ENCODE assay signal across 15 cellular contexts in genomic region chr11:70128435-70128906, GRCh38. TPM values are rescaled to one million over a fixed set of nuclear protein-coding genes. Genes with fewer than 3 reads are reported as not detected.
DNase-seq lines count a peak whose midpoint lies in the region; ATAC-seq, FAIRE-seq and TF ChIP-seq lines count a peak whose summit lies in the region.
"Had no signal": no experiment of that assay in that cellular context is flagged by ENCODE, and none has a peak within 500 bp of the region (broad histone marks: within the 10 kb centered on the region; RNA-seq: fewer than 3 reads in every experiment).

No MANE protein-coding gene starts in this region.

- H3K27me3 Mint-ChIP-seq in stimulated activated naive CD8-positive, alpha-beta T cell treated with anti-CD3 and anti-CD28 coated beads, Interleukin-15, amount 100 ng/mL, for 72 hours: peaks cover 8% of the 10 kb centered on the region

- no TSS peak for BruUV-seq in endothelial cell of umbilical vein (replicated peaks; lab: Mats Ljungman, UMichigan)

- 0 out of 2 replicates have a peak, but pooled peaks cover under 1% of the 10 kb centered on the region for H3K27me3 ChIP-seq in GM23248 (replicated peaks; ENCODE audit: insufficient read depth)
- H3K27me3 ChIP-seq in NT2/D1 (ENCODE audit: insufficient read depth, insufficient read length): no peaks in the 10 kb centered on the region
- H3K27me3 ChIP-seq in endothelial cell of umbilical vein (ENCODE audit: control insufficient read depth in 2 of 2, insufficient read depth in 2 of 2, low read length in 2 of 2): no peaks in the 10 kb centered on the region

- no peak overlapping the region for H3K4me3 Mint-ChIP-seq in stimulated activated naive CD8-positive, alpha-beta T cell treated with anti-CD3 and anti-CD28 coated beads, Interleukin-15, amount 100 ng/mL, for 72 hours
- H3K4me3 Mint-ChIP-seq: natural killer cell had no signal

- TF ChIP-seq CTCF in endothelial cell of umbilical vein (IDR thresholded peaks at IDR 0.05; ENCODE audit: extremely low read depth in 1 of 2, insufficient read depth in 1 of 2, low read depth in 1 of 2, low read length in 2 of 2): peak in 1 of 2 donors; percentile 24

- no peaks in the 10 kb centered on the region for H3K9me2 ChIP-seq in GM23248 (ENCODE audit: insufficient read depth)

- no peaks in the 10 kb centered on the region for H3F3A ChIP-seq in GM23248 (ENCODE audit: insufficient read depth)

- H3K79me2 ChIP-seq in GM23248 (ENCODE audit: insufficient read depth): no peaks in the 10 kb centered on the region
- H3K79me2 ChIP-seq in endothelial cell of umbilical vein (ENCODE audit: control insufficient read depth, insufficient read depth, low read length): no peaks in the 10 kb centered on the region

- FAIRE-seq in endothelial cell of umbilical vein (lab: Jason Lieb, UNC): peak; percentile 90

- no peaks in the 10 kb centered on the region for H4K20me1 ChIP-seq in GM23248 (ENCODE audit: insufficient read depth)
- no peaks in the 10 kb centered on the region for H4K20me1 ChIP-seq in endothelial cell of umbilical vein (replicated peaks; ENCODE audit: control insufficient read depth, extremely low read depth, insufficient read depth, low read length)

- no peak overlapping the region for H2AFZ ChIP-seq in GM23248
- H2AFZ ChIP-seq in endothelial cell of umbilical vein (ENCODE audit: low read depth, low read length): peak overlapping the region; percentile 25

- peaks cover 7% of the 10 kb centered on the region for H3K4me1 ChIP-seq in GM23248 (ENCODE audit: insufficient read depth)
- H3K4me1 ChIP-seq in NT2/D1 (ENCODE audit: insufficient read depth, insufficient read length): peaks cover 15% of the 10 kb centered on the region
- peaks cover 12% of the 10 kb centered on the region for H3K4me1 ChIP-seq in endothelial cell of umbilical vein (ENCODE audit: control insufficient read depth, extremely low read depth, insufficient read depth, low read length)

- H3K4me3 ChIP-seq in GM23248: no peak overlapping the region
- H3K4me3 ChIP-seq in NT2/D1 (ENCODE audit: insufficient read length, low read depth): no peak overlapping the region
- H3K4me3 ChIP-seq in endothelial cell of umbilical vein (replicated peaks in 1 of 3; ENCODE audit: insufficient read depth in 1 of 3, low read depth in 1 of 3, low read length in 3 of 3): no peak overlapping the region

- in situ Hi-C loops in GM23248 (cut with MboI): no loop called here

- CTCF ChIA-PET in endothelial cell of umbilical vein (lab: Charles Lee): interaction anchor here (1.0 to 1.9 kb wide), 6 partner anchors 13 to 213 kb away, joined by 3 to 7 read pairs (median 4); no protein-coding TSS in a partner anchor

- H3K9me1 ChIP-seq in endothelial cell of umbilical vein (replicated peaks; ENCODE audit: control insufficient read depth, extremely low read depth, insufficient read depth, low read length): no peaks in the 10 kb centered on the region

- no peaks in the 10 kb centered on the region for H3K9me3 Mint-ChIP-seq in stimulated activated naive CD8-positive, alpha-beta T cell treated with anti-CD3 and anti-CD28 coated beads, Interleukin-15, amount 100 ng/mL, for 72 hours
- H3K9me3 Mint-ChIP-seq: activated naive CD4-positive, alpha-beta T cell treated with anti-CD3 and anti-CD28 coated beads, Interleukin-2, amount 50 U/mL, for 72 hours; natural killer cell had no signal

- POLR2A ChIA-PET in endothelial cell of umbilical vein (lab: Charles Lee): interaction anchor here (0.6 kb wide), 1 partner anchor 9 kb away, joined by 7 read pairs; no protein-coding TSS in a partner anchor

- 61 to 62% methylated on average over 14 of the region's 14 CpGs for WGBS in GM23248 (ENCODE audit: low coverage in 1 of 2, low lambda C conversion rate in 2 of 2, missing lambda C conversion rate in 2 of 2), 2 experiments

- H3K9ac ChIP-seq in GM23248: no peak overlapping the region
- H3K9ac ChIP-seq in NT2/D1 (ENCODE audit: insufficient read length, low read depth): peak overlapping the region; percentile 61
- no peak overlapping the region for H3K9ac ChIP-seq in endothelial cell of umbilical vein (replicated peaks; ENCODE audit: extremely low read depth, insufficient read depth, low read length)

- intact Hi-C loops in endothelial cell of umbilical vein (cut with micrococcal nuclease): loop anchor here (1.0 kb wide), 1 partner anchor 209 kb away; no protein-coding TSS in a partner anchor

- no peaks in the 10 kb centered on the region for H3K4me1 Mint-ChIP-seq in stimulated activated naive CD8-positive, alpha-beta T cell treated with anti-CD3 and anti-CD28 coated beads, Interleukin-15, amount 100 ng/mL, for 72 hours
- H3K4me1 Mint-ChIP-seq: natural killer cell had no signal

- no peaks in the 10 kb centered on the region for H3K9me3 ChIP-seq in GM23248 (ENCODE audit: low read depth)
- H3K9me3 ChIP-seq in NT2/D1 (ENCODE audit: insufficient read depth, low read length): no peaks in the 10 kb centered on the region
- H3K9me3 ChIP-seq in endothelial cell of umbilical vein (replicated peaks; ENCODE audit: control insufficient read depth, insufficient read depth, low read length): no peaks in the 10 kb centered on the region

- H3K27ac ChIP-seq in GM23248 (no peak overlapping the region), endothelial cell of umbilical vein (ENCODE audit: insufficient read depth, low read depth, low read length) (no peak overlapping the region)

- DNase-seq in GM23248: peak; percentile 66
- peak; percentile 48 for DNase-seq in NT2/D1 (ENCODE audit: low read depth, low spot score)
- peak; percentile 52 for DNase-seq in endothelial cell of umbilical vein (ENCODE audit: low read depth, low spot score)
- peak; percentile 46 for DNase-seq in smooth muscle cell of the brain vasculature (ENCODE audit: low read depth, low spot score)
- DNase-seq in stimulated activated naive CD8-positive, alpha-beta T cell treated with anti-CD3 and anti-CD28 coated beads, Interleukin-15, amount 100 ng/mL, for 72 hours: no peak
- DNase-seq: GDM1; HCEC 1CT; natural killer cell; NCI-H2081; Right ventricle myocardium superior; stimulated activated CD4-positive, alpha-beta T cell treated with anti-CD3 and anti-CD28 coated beads, Interleukin-12 subunit alpha, Interleukin-12 subunit beta, amount 100 ng/mL, for 4 hours had no signal

- no peak for ATAC-seq in stimulated activated naive CD8-positive, alpha-beta T cell treated with anti-CD3 and anti-CD28 coated beads, Interleukin-15, amount 100 ng/mL, for 72 hours
- no peak for ATAC-seq in HG02798 (IDR thresholded peaks at IDR 0.05; ENCODE audit: poor library complexity, unreplicated experiment)
- ATAC-seq in GM21576 (IDR thresholded peaks at IDR 0.05; ENCODE audit: unreplicated experiment): no peak
- ATAC-seq in HG03039 (IDR thresholded peaks at IDR 0.05; ENCODE audit: unreplicated experiment): no peak
- ATAC-seq: activated naive CD4-positive, alpha-beta T cell treated with anti-CD3 and anti-CD28 coated beads, Interleukin-2, amount 50 U/mL, for 72 hours; natural killer cell had no signal

- H3K4me2 ChIP-seq in GM23248 (ENCODE audit: unreplicated experiment) (no peak overlapping the region), endothelial cell of umbilical vein (ENCODE audit: insufficient read depth, low read length) (peak overlapping the region; percentile 49)

- H3K36me3 ChIP-seq in GM23248 (ENCODE audit: low read depth): no peaks in the 10 kb centered on the region
- no peaks in the 10 kb centered on the region for H3K36me3 ChIP-seq in NT2/D1 (ENCODE audit: insufficient read depth, insufficient read length, low read length)
- no peaks in the 10 kb centered on the region for H3K36me3 ChIP-seq in endothelial cell of umbilical vein (ENCODE audit: control insufficient read depth in 2 of 2, extremely low read depth in 1 of 2, insufficient read depth in 2 of 2, low read length in 2 of 2)

- H3K27ac Mint-ChIP-seq in stimulated activated naive CD8-positive, alpha-beta T cell treated with anti-CD3 and anti-CD28 coated beads, Interleukin-15, amount 100 ng/mL, for 72 hours: no peak overlapping the region
- H3K27ac Mint-ChIP-seq: activated naive CD4-positive, alpha-beta T cell treated with anti-CD3 and anti-CD28 coated beads, Interleukin-2, amount 50 U/mL, for 72 hours; natural killer cell had no signal

- TF ChIP-seq POLR2A in endothelial cell of umbilical vein (IDR thresholded peaks at IDR 0.05; ENCODE audit: low read depth, low read length): no peak

- dilution Hi-C loops in endothelial cell of umbilical vein (cut with MboI; ENCODE audit: extremely low pct_ligation_motif_present, low sequenced_read_pairs): no loop called here

TF ChIP-seq in endothelial cell of umbilical vein, 7 proteins besides CTCF, POLR2A, EP300 and RAD21:
- no peak for TF ChIP-seq EZH2 (IDR thresholded peaks at IDR 0.05; ENCODE audit: borderline replicate concordance, low read depth, low read length, severe bottlenecking)
- TF ChIP-seq FOS (IDR thresholded peaks at IDR 0.05; ENCODE audit: borderline replicate concordance, insufficient read depth, low read length): no peak
- no peak for TF ChIP-seq MAX (IDR thresholded peaks at IDR 0.05; ENCODE audit: insufficient read depth, insufficient read length)
- TF ChIP-seq POLR2AphosphoS5 (IDR thresholded peaks at IDR 0.05; ENCODE audit: insufficient read depth, low read depth, low read length): no peak
- TF ChIP-seq MYC (IDR thresholded peaks at IDR 0.05; ENCODE audit: low read depth, low read length): no peak

RNA-seq across cellular contexts. Expression of gene ANO1, which starts 50.4 kb away (rescaled TPM):
- 0.97 TPM in 1 of 2 replicates, not detected in the other for total RNA-seq in GM23248 (2014; rRNA removed; shearing (Covaris generic))
- polyA plus RNA-seq in GM23248 (2016; fragmentation: Nextera tagmentation; extraction: Ambion mirVana) (not detected in 2 replicates), endothelial cell of umbilical vein (0.03 and 0.08 TPM in 2 replicates)
- 0.40 TPM in 1 of 2 replicates, not detected in the other for total RNA-seq in endothelial cell of umbilical vein
- polyA plus RNA-seq in endothelial cell of umbilical vein (2011; cell fraction: cytosol; rRNA removed): 0.04 and 0.13 TPM in 2 replicates
- polyA plus RNA-seq in endothelial cell of umbilical vein (2011; cell fraction: nucleus; rRNA removed): 0.12 and 0.17 TPM in 2 replicates
- 0.29 and 0.40 TPM in 2 replicates for polyA plus RNA-seq in endothelial cell of umbilical vein (2012)
- polyA minus RNA-seq in endothelial cell of umbilical vein: not detected in 2 replicates
- polyA minus RNA-seq in endothelial cell of umbilical vein (2011; cell fraction: cytosol; rRNA and poly(A)+ RNA removed): not detected
- polyA minus RNA-seq in endothelial cell of umbilical vein (2011; cell fraction: nucleus; rRNA and poly(A)+ RNA removed): not detected in 2 replicates
- total RNA-seq: natural killer cell had no signal

Comparison
In these comparisons a context has a peak if more than half of its experiments do, and no peak if none do; other contexts are left out.
1. DNase-seq: peak in GM23248 (single experiment), NT2/D1 (single experiment), endothelial cell of umbilical vein (single experiment) and smooth muscle cell of the brain vasculature (single experiment); none in stimulated activated naive CD8-positive, alpha-beta T cell treated with anti-CD3 and anti-CD28 coated beads, Interleukin-15, amount 100 ng/mL, for 72 hours (0 of 2).